26 cellular contexts compared by ENCODE assay signal in genomic region chr13:36552334-36552733, GRCh38.
"Had no signal": no experiment of that assay in that cellular context is flagged by ENCODE, and none has a peak within 500 bp of the region (broad histone marks: within the 10 kb centered on the region; RNA-seq: fewer than 3 reads in every experiment).

No MANE protein-coding gene starts in this region.

- H3K4me1 Mint-ChIP-seq: activated CD4-positive, alpha-beta T cell treated with anti-CD3 and anti-CD28 coated beads, Interleukin-2, amount 10 ng/mL, durations not matched to agents 7 days and 5 days had no signal

- H3K79me2 ChIP-seq: parathyroid adenoma had no signal

- H3K27me3 ChIP-seq: adrenal gland, body of pancreas, heart left ventricle, neural progenitor cell, right atrium auricular region had no signal

- H3K9me3 Mint-ChIP-seq: activated CD4-positive, alpha-beta T cell treated with anti-CD3 and anti-CD28 coated beads, Interleukin-2, amount 10 ng/mL, durations not matched to agents 7 days and 5 days; activated CD8-positive, alpha-beta T cell treated with anti-CD3 and anti-CD28 coated beads for 36 hours; activated naive CD4-positive, alpha-beta T cell treated with anti-CD3 and anti-CD28 coated beads, Interleukin-2, amount 50 U/mL, for 72 hours; activated T-helper 2 cell treated with anti-CD3 and anti-CD28 coated beads, Interferon-gamma antibody, Interleukin-2, Interleukin-4, amounts not matched to agents 10 μg/mL and 5 μg/mL and 100 μg/mL, durations not matched to agents 14 hours and 24 hours and 36 hours; neural progenitor cell; stimulated activated naive CD8-positive, alpha-beta T cell treated with anti-CD3 and anti-CD28 coated beads, Interleukin-15, Interleukin-2, amounts not matched to agents 100 ng/mL and 50 ng/mL, for 24 hours had no signal

- H3K27me3 Mint-ChIP-seq: activated CD4-positive, alpha-beta T cell treated with anti-CD3 and anti-CD28 coated beads, Interleukin-2, amount 10 ng/mL, durations not matched to agents 7 days and 5 days; activated CD8-positive, alpha-beta T cell treated with anti-CD3 and anti-CD28 coated beads for 36 hours; stimulated activated naive CD8-positive, alpha-beta T cell treated with anti-CD3 and anti-CD28 coated beads, Interleukin-15, Interleukin-2, amounts not matched to agents 100 ng/mL and 50 ng/mL, for 24 hours had no signal

- H3K4me3 ChIP-seq: adrenal gland, body of pancreas, gastroesophageal sphincter, heart left ventricle, neural progenitor cell, right atrium auricular region, smooth muscle cell, thoracic aorta had no signal

- H3K36me3 ChIP-seq: adrenal gland, gastroesophageal sphincter, heart left ventricle, neural progenitor cell, right atrium auricular region, thoracic aorta had no signal

- H3K4me2 ChIP-seq: neural progenitor cell, smooth muscle cell had no signal

- H3K27ac Mint-ChIP-seq: activated CD4-positive, alpha-beta T cell treated with anti-CD3 and anti-CD28 coated beads, Interleukin-2, amount 10 ng/mL, durations not matched to agents 7 days and 5 days; activated CD8-positive, alpha-beta T cell treated with anti-CD3 and anti-CD28 coated beads for 36 hours; activated naive CD4-positive, alpha-beta T cell treated with anti-CD3 and anti-CD28 coated beads, Interleukin-2, amount 50 U/mL, for 72 hours; activated T-helper 2 cell treated with anti-CD3 and anti-CD28 coated beads, Interferon-gamma antibody, Interleukin-2, Interleukin-4, amounts not matched to agents 10 μg/mL and 5 μg/mL and 100 μg/mL, durations not matched to agents 14 hours and 24 hours and 36 hours; neural progenitor cell; stimulated activated naive CD8-positive, alpha-beta T cell treated with anti-CD3 and anti-CD28 coated beads, Interleukin-15, Interleukin-2, amounts not matched to agents 100 ng/mL and 50 ng/mL, for 24 hours had no signal

- H3K4me1 ChIP-seq: adrenal gland, body of pancreas, gastroesophageal sphincter, right atrium auricular region had no signal

- DNase-seq: activated CD4-positive, alpha-beta T cell treated with anti-CD3 and anti-CD28 coated beads for 1 hour; activated CD4-positive, alpha-beta T cell treated with anti-CD3 and anti-CD28 coated beads, Interleukin-2, amount 10 ng/mL, durations not matched to agents 7 days and 5 days; activated CD8-positive, alpha-beta T cell treated with anti-CD3 and anti-CD28 coated beads for 36 hours; activated T-cell treated with anti-CD3 and anti-CD28 coated beads, Interleukin-2, amount 50 U/mL, for 48 hours; adrenal gland; aorta; body of pancreas; dermis blood vessel endothelial cell; effector CD8-positive, alpha-beta T cell; erythroblast; heart left ventricle; hypothalamus; midbrain; naive thymus-derived CD8-positive, alpha-beta T cell; occipital lobe; T-helper 2 cell; trophoblast cell had no signal

- H3K4me3 Mint-ChIP-seq: activated CD4-positive, alpha-beta T cell treated with anti-CD3 and anti-CD28 coated beads, Interleukin-2, amount 10 ng/mL, durations not matched to agents 7 days and 5 days; activated CD8-positive, alpha-beta T cell treated with anti-CD3 and anti-CD28 coated beads for 36 hours; neural progenitor cell; stimulated activated naive CD8-positive, alpha-beta T cell treated with anti-CD3 and anti-CD28 coated beads, Interleukin-15, Interleukin-2, amounts not matched to agents 100 ng/mL and 50 ng/mL, for 24 hours had no signal

- H3K36me3 Mint-ChIP-seq: activated naive CD4-positive, alpha-beta T cell treated with anti-CD3 and anti-CD28 coated beads, Interleukin-2, amount 50 U/mL, for 72 hours; naive thymus-derived CD8-positive, alpha-beta T cell; neural progenitor cell had no signal

- ATAC-seq: activated CD8-positive, alpha-beta T cell treated with anti-CD3 and anti-CD28 coated beads for 36 hours; activated naive CD4-positive, alpha-beta T cell treated with anti-CD3 and anti-CD28 coated beads, Interleukin-2, amount 50 U/mL, for 72 hours; body of pancreas; gastroesophageal sphincter; heart left ventricle; naive thymus-derived CD8-positive, alpha-beta T cell had no signal

- H3K27ac ChIP-seq: adrenal gland, body of pancreas, gastroesophageal sphincter, heart left ventricle, neural progenitor cell, right atrium auricular region, thoracic aorta had no signal

- H3K9me3 ChIP-seq: adrenal gland, body of pancreas, gastroesophageal sphincter, heart left ventricle, right atrium auricular region, thoracic aorta had no signal
